ENCODE assay signal across 8 cellular contexts in genomic region chr10:80699602-80700039, GRCh38.
DNase-seq lines count a peak whose midpoint lies in the region; ATAC-seq and TF ChIP-seq lines count a peak whose summit lies in the region.

No MANE protein-coding gene starts in this region.

- H3K9me3 Mint-ChIP-seq in WTC11 = no peaks in the 10 kb centered on the region

- no peaks in the 10 kb centered on the region for H3K27me3 Mint-ChIP-seq in WTC11 (ENCODE audit: low read depth)

- H3K4me1 Mint-ChIP-seq in WTC11 = peaks cover 26% of the 10 kb centered on the region

- DNase-seq in ACHN (peak; percentile 70), NCI-H2107 treated with DMSO at 0.1 percent for 48 hours (lab: John Stamatoyannopoulos, UW; ENCODE audit: unreplicated experiment) (peak; percentile 1), WTC11 (ENCODE audit: low spot score) (peak; percentile 95), cardiac fibroblast (ENCODE audit: low read depth in 2 of 2) (peak; percentile 71), kidney glomerular epithelial cell (lab: John Stamatoyannopoulos, UW) (peak; percentile 40)
- DNase-seq in stimulated activated CD4-positive, alpha-beta T cell treated with anti-CD3 and anti-CD28 coated beads, Interleukin-2, amount 100 ng/mL, for 48 hours = peak; percentile 78 to 80

- H3K36me3 Mint-ChIP-seq in WTC11 = no peaks in the 10 kb centered on the region

- no peak overlapping the region for H3K27ac Mint-ChIP-seq in WTC11

- in situ Hi-C loops in ACHN (cut with HindIII; ENCODE audit: low pct_ligation_motif_present, low pct_unique_long_range_greater_than_20kb, low sequenced_read_pairs) = no loop called here

- H3K4me3 ChIP-seq in cardiac fibroblast (replicated peaks in 1 of 2; ENCODE audit: low read depth in 2 of 2, low read length in 2 of 2) = no peak overlapping the region

- peak; percentile 85 for ATAC-seq in GM18858 (IDR thresholded peaks at IDR 0.05; ENCODE audit: unreplicated experiment)
- ATAC-seq in HG03045 (IDR thresholded peaks at IDR 0.05; ENCODE audit: unreplicated experiment) = peak; percentile 84
- ATAC-seq in WTC11 = peak; percentile 93

- no peak overlapping the region for H3K4me3 Mint-ChIP-seq in WTC11

- CTCF ChIA-PET in WTC11 (lab: Charles Lee) = interaction anchor here (0.7 to 5.4 kb wide), 17 partner anchors 8 to 480 kb away, joined by 3 to 46 read pairs (median 4); no protein-coding TSS in a partner anchor

- TF ChIP-seq CTCF in WTC11 (IDR thresholded peaks at IDR 0.05) (peak; percentile 84), cardiac fibroblast (IDR thresholded peaks at IDR 0.05; ENCODE audit: low read depth, low read length) (peak; percentile 76)

- POLR2A ChIA-PET in WTC11 (lab: Charles Lee) = no interaction called here

TF ChIP-seq in WTC11, 78 proteins besides CTCF, POLR2A, EP300 and RAD21:
- TF ChIP-seq EMX1 (CRISPR knock-in tag; IDR thresholded peaks at IDR 0.05) = no peak
- no peak for TF ChIP-seq TP53 (CRISPR knock-in tag; IDR thresholded peaks at IDR 0.05)
- 0 out of 2 replicates have a peak, but pooled peaks have one; percentile 28 for TF ChIP-seq ETV6 (CRISPR knock-in tag; IDR thresholded peaks at IDR 0.05)
- TF ChIP-seq ZNF423 (CRISPR knock-in tag; IDR thresholded peaks at IDR 0.05) = peak; percentile 82
- no peak for TF ChIP-seq SOX15 (CRISPR knock-in tag; IDR thresholded peaks at IDR 0.05)
- TF ChIP-seq, protein P1, sequence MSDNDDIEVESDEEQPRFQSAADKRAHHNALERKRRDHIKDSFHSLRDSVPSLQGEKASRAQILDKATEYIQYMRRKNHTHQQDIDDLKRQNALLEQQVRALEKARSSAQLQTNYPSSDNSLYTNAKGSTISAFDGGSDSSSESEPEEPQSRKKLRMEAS (CRISPR knock-in tag; IDR thresholded peaks at IDR 0.05) = peak; percentile 39; the same call in 1 of the 2 replicates
- peak; percentile 72; the same call in 1 of the 2 replicates for TF ChIP-seq TEAD1 (CRISPR knock-in tag; IDR thresholded peaks at IDR 0.05)
- TF ChIP-seq MLX (CRISPR knock-in tag; IDR thresholded peaks at IDR 0.05) = no peak

Comparison
In these comparisons a context has a peak if more than half of its experiments do, and no peak if none do; other contexts are left out.
1. DNase-seq: peak in every context shown above with its lines; median percentile 95 in WTC11; 79 in stimulated activated CD4-positive, alpha-beta T cell treated with anti-CD3 and anti-CD28 coated beads, Interleukin-2, amount 100 ng/mL, for 48 hours; 71 in cardiac fibroblast; 70 in ACHN; 40 in kidney glomerular epithelial cell; 1 in NCI-H2107 treated with DMSO at 0.1 percent for 48 hours.